11 cellular contexts compared by ENCODE assay signal in genomic region chr10:77602913-77603528, GRCh38. TPM values are rescaled to one million over a fixed set of nuclear protein-coding genes. Genes with fewer than 3 reads are reported as not detected.
DNase-seq lines count a peak whose midpoint lies in the region; ATAC-seq and TF ChIP-seq lines count a peak whose summit lies in the region.
"Had no signal": no experiment of that assay in that cellular context is flagged by ENCODE, and none has a peak within 500 bp of the region (broad histone marks: within the 10 kb centered on the region; RNA-seq: fewer than 3 reads in every experiment).

No MANE protein-coding gene starts in this region.

- CTCF ChIA-PET in CD8-positive, alpha-beta memory T cell (lab: Charles Lee), result interaction anchor here (1.3 kb wide), 1 partner anchor 429 kb away, joined by 4 read pairs; no protein-coding TSS in a partner anchor
- CTCF ChIA-PET in activated naive CD4-positive, alpha-beta T cell treated with anti-CD3 and anti-CD28 coated beads, Interleukin-2, amount 10 ng/mL, durations not matched to agents 7 days and 5 days (lab: Charles Lee), result no interaction called here

- H2AFZ ChIP-seq in Loucy (ENCODE audit: low read length), result peak overlapping the region; percentile 72

- H3K4me1 Mint-ChIP-seq in CD8-positive, alpha-beta memory T cell, result peaks cover 16 to 19% (median 17%) of the 10 kb centered on the region in 3 donors
- peaks cover 16% of the 10 kb centered on the region for H3K4me1 Mint-ChIP-seq in activated naive CD4-positive, alpha-beta T cell treated with anti-CD3 and anti-CD28 coated beads, Interleukin-2, amount 10 ng/mL, durations not matched to agents 7 days and 5 days
- H3K4me1 Mint-ChIP-seq in T-helper 2 cell treated with Interferon-gamma antibody and Interleukin-4, amounts not matched to agents 5 μg/mL and 100 μg/mL, for 36 hours (ENCODE audit: low read depth), result peaks cover 6% of the 10 kb centered on the region

- no peak for TF ChIP-seq CTCF in Loucy (conservative IDR thresholded peaks at IDR 0.05; ENCODE audit: low read length)
- no peak for TF ChIP-seq CTCF in coronary artery (IDR thresholded peaks at IDR 0.05)
- no peak for TF ChIP-seq CTCF in neutrophil (IDR thresholded peaks at IDR 0.05)

- H3K9me3 ChIP-seq in CD8-positive, alpha-beta memory T cell (ENCODE audit: low read length), result no peaks in the 10 kb centered on the region
- H3K9me3 ChIP-seq in Loucy (ENCODE audit: insufficient read depth, low read depth, low read length) (no peaks in the 10 kb centered on the region), neutrophil (no peaks in the 10 kb centered on the region)
- H3K9me3 ChIP-seq: Caco-2 had no signal

- H3K4me1 ChIP-seq in CD8-positive, alpha-beta memory T cell (ENCODE audit: insufficient read depth, low read length), result no peaks in the 10 kb centered on the region
- H3K4me1 ChIP-seq in Loucy (ENCODE audit: insufficient read depth, low read length, poor library complexity, severe bottlenecking) (peaks cover 25% of the 10 kb centered on the region), neutrophil (ENCODE audit: control insufficient read depth in 1 of 2, insufficient read depth in 1 of 2, low read depth in 1 of 2, low read length in 1 of 2) (peaks cover 34 to 44% of the 10 kb centered on the region in 2 experiments)

- peak overlapping the region in 6 of 7 donors; percentile 16 to 76 (median 54) for H3K4me3 Mint-ChIP-seq in CD8-positive, alpha-beta memory T cell
- no peak overlapping the region for H3K4me3 Mint-ChIP-seq in activated naive CD4-positive, alpha-beta T cell treated with anti-CD3 and anti-CD28 coated beads, Interleukin-2, amount 10 ng/mL, durations not matched to agents 7 days and 5 days
- no peak overlapping the region for H3K4me3 Mint-ChIP-seq in T-helper 2 cell treated with Interferon-gamma antibody and Interleukin-4, amounts not matched to agents 5 μg/mL and 100 μg/mL, for 36 hours

- H3K4me2 ChIP-seq in Loucy (ENCODE audit: low read depth, low read length, poor library complexity, severe bottlenecking), result peak overlapping the region; percentile 77

- peak overlapping the region; percentile 49 for H3K9ac ChIP-seq in Loucy (ENCODE audit: low read depth, low read length, poor library complexity, severe bottlenecking)

- H3K27ac Mint-ChIP-seq in CD8-positive, alpha-beta memory T cell, result peak overlapping the region in 4 of 8 donors; percentile 5 to 89 (median 54)
- no peak overlapping the region for H3K27ac Mint-ChIP-seq in activated naive CD4-positive, alpha-beta T cell treated with anti-CD3 and anti-CD28 coated beads, Interleukin-2, amount 10 ng/mL, durations not matched to agents 7 days and 5 days
- H3K27ac Mint-ChIP-seq in T-helper 2 cell treated with Interferon-gamma antibody and Interleukin-4, amounts not matched to agents 5 μg/mL and 100 μg/mL, for 36 hours, result no peak overlapping the region

- peaks cover 3% of the 10 kb centered on the region for H3K27me3 ChIP-seq in CD8-positive, alpha-beta memory T cell (ENCODE audit: insufficient read depth, low read length, poor library complexity, severe bottlenecking)
- H3K27me3 ChIP-seq in Loucy (ENCODE audit: insufficient read depth, low read length, poor library complexity, severe bottlenecking) (no peaks in the 10 kb centered on the region), neutrophil (no peaks in the 10 kb centered on the region)

- no peaks in the 10 kb centered on the region for H3F3A ChIP-seq in Loucy (ENCODE audit: low read depth)

- H4K20me1 ChIP-seq in Loucy (ENCODE audit: insufficient read depth, low read length, poor library complexity, severe bottlenecking), result no peaks in the 10 kb centered on the region

- no peaks in the 10 kb centered on the region for H3K79me2 ChIP-seq in Loucy (ENCODE audit: insufficient read depth, low read length)

- peaks cover 2 to 12% of the 10 kb centered on the region in 2 donors for H3K27me3 Mint-ChIP-seq in CD8-positive, alpha-beta memory T cell
- H3K27me3 Mint-ChIP-seq in activated naive CD4-positive, alpha-beta T cell treated with anti-CD3 and anti-CD28 coated beads, Interleukin-2, amount 10 ng/mL, durations not matched to agents 7 days and 5 days, result peaks cover 4% of the 10 kb centered on the region
- H3K27me3 Mint-ChIP-seq in T-helper 2 cell treated with Interferon-gamma antibody and Interleukin-4, amounts not matched to agents 5 μg/mL and 100 μg/mL, for 36 hours (ENCODE audit: low read depth), result no peaks in the 10 kb centered on the region

- no peak overlapping the region for H3K27ac ChIP-seq in CD8-positive, alpha-beta memory T cell (ENCODE audit: low read depth, low read length)
- H3K27ac ChIP-seq in coronary artery, result peak overlapping the region in 1 of 2 donors; percentile 65
- peak overlapping the region; percentile 78 for H3K27ac ChIP-seq in neutrophil

- ATAC-seq in HG03571 (IDR thresholded peaks at IDR 0.05; ENCODE audit: unreplicated experiment), result no peak
- ATAC-seq in GM21367 (IDR thresholded peaks at IDR 0.05; ENCODE audit: unreplicated experiment), result no peak

- POLR2A ChIA-PET in CD8-positive, alpha-beta memory T cell (lab: Charles Lee), result no interaction called here

- no peak for DNase-seq in CD8-positive, alpha-beta memory T cell
- DNase-seq in coronary artery (ENCODE audit: low spot score), result no peak
- no peak for DNase-seq in activated naive CD4-positive, alpha-beta T cell treated with anti-CD3 and anti-CD28 coated beads, Interleukin-2, amount 10 ng/mL, durations not matched to agents 7 days and 5 days
- no peak for DNase-seq in T-helper 2 cell treated with Interferon-gamma antibody and Interleukin-4, amounts not matched to agents 5 μg/mL and 100 μg/mL, for 36 hours (ENCODE audit: low spot score)
- DNase-seq: activated CD4-positive, alpha-beta T cell treated with anti-CD3 and anti-CD28 coated beads, Interleukin-2, amount 50 U/mL, for 1 hour; Caco-2; SHP77 treated with DMSO at 0.1 percent for 48 hours had no signal

- H3K36me3 ChIP-seq in CD8-positive, alpha-beta memory T cell (ENCODE audit: insufficient read depth, low read length), result no peaks in the 10 kb centered on the region
- H3K36me3 ChIP-seq in Loucy (ENCODE audit: insufficient read depth, low read length), result no peaks in the 10 kb centered on the region
- no peaks in the 10 kb centered on the region for H3K36me3 ChIP-seq in neutrophil

- no peaks in the 10 kb centered on the region for H3K9me2 ChIP-seq in Loucy (replicated peaks; ENCODE audit: low read depth, low read length)

- no peaks in the 10 kb centered on the region for H3K36me3 Mint-ChIP-seq in CD8-positive, alpha-beta memory T cell
- H3K36me3 Mint-ChIP-seq in activated naive CD4-positive, alpha-beta T cell treated with anti-CD3 and anti-CD28 coated beads, Interleukin-2, amount 10 ng/mL, durations not matched to agents 7 days and 5 days, result no peaks in the 10 kb centered on the region
- no peaks in the 10 kb centered on the region for H3K36me3 Mint-ChIP-seq in T-helper 2 cell treated with Interferon-gamma antibody and Interleukin-4, amounts not matched to agents 5 μg/mL and 100 μg/mL, for 36 hours (ENCODE audit: low read depth)

- H3K9me3 Mint-ChIP-seq in CD8-positive, alpha-beta memory T cell, result no peaks in the 10 kb centered on the region
- no peaks in the 10 kb centered on the region for H3K9me3 Mint-ChIP-seq in activated naive CD4-positive, alpha-beta T cell treated with anti-CD3 and anti-CD28 coated beads, Interleukin-2, amount 10 ng/mL, durations not matched to agents 7 days and 5 days
- no peaks in the 10 kb centered on the region for H3K9me3 Mint-ChIP-seq in T-helper 2 cell treated with Interferon-gamma antibody and Interleukin-4, amounts not matched to agents 5 μg/mL and 100 μg/mL, for 36 hours

- no peak overlapping the region for H3K4me3 ChIP-seq in CD8-positive, alpha-beta memory T cell (ENCODE audit: low read length)
- H3K4me3 ChIP-seq in Loucy (ENCODE audit: low read length, poor library complexity, severe bottlenecking) (peak overlapping the region; percentile 62), coronary artery (peak overlapping the region; percentile 11), neutrophil (ENCODE audit: low read depth in 1 of 2, low read length in 1 of 2) (peak overlapping the region; percentile 0 to 28)

RNA-seq across cellular contexts. Expression of gene KCNMA1, which starts 34.6 kb away (rescaled TPM):
- under 1 TPM; 0.20 to 0.31 TPM for total RNA-seq in CD8-positive, alpha-beta memory T cell
- not detected for polyA plus RNA-seq in CD8-positive, alpha-beta memory T cell

Comparison
In these comparisons a context has a peak if more than half of its experiments do, and no peak if none do; other contexts are left out.
1. H3K4me3 Mint-ChIP-seq: peak in CD8-positive, alpha-beta memory T cell (6 of 7); none in activated naive CD4-positive, alpha-beta T cell treated with anti-CD3 and anti-CD28 coated beads, Interleukin-2, amount 10 ng/mL, durations not matched to agents 7 days and 5 days (single experiment) and T-helper 2 cell treated with Interferon-gamma antibody and Interleukin-4, amounts not matched to agents 5 μg/mL and 100 μg/mL, for 36 hours (single experiment).